In the genomic region with DNA sequence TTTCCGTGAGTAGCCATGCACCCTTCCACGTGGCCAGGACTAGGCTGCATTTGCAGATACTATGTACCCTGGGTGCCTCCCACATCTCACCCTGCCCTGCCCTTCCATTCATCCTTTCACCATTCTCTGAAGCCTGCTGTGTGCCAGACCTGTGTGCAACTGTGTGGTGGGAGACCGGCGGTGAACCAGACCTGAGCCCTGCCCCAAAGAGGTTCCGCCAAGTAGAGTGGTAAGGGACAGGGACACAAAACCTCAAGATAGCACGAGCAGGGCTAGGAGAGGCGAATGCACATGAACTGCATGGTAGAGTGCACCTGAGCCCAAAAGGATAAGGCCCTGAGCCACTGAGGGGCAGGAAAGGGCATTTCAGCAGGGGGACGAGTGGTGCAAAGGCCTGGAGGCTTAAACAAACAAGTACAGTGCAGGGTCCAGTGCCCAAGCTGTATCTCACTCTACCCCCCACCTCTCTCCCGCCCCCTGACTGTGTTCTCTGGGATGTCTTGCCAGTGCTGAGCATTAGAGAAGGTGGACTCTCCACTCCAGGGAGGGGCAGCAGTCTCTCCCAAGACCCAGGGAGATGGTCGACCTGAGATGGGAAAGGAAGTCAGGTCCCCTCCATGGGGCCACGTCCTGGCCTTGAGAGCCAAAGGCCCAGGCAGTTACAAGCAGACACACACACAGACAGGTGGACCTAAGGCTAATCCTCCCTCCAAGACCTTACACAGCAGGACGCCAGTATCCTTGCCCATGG, we compare ENCODE assay signal across 20 cellular contexts. TPM values are rescaled to one million over a fixed set of nuclear protein-coding genes. Genes with fewer than 3 reads are reported as not detected.
A peak's percentile ranks its signal among the peaks of the same experiment; 100 is the strongest.
DNase-seq lines count a peak whose midpoint lies in the region; ATAC-seq, FAIRE-seq and TF ChIP-seq lines count a peak whose summit lies in the region.
"Had no signal": no experiment of that assay in that cellular context is flagged by ENCODE, and none has a peak within 500 bp of the region (broad histone marks: within the 10 kb centered on the region; RNA-seq: fewer than 3 reads in every experiment).

No MANE protein-coding gene starts in this region.

- H3K27me3 Mint-ChIP-seq in neural crest cell (ENCODE audit: low read depth), result no peaks in the 10 kb centered on the region
- H3K27me3 Mint-ChIP-seq: B cell had no signal

- no peak for TF ChIP-seq CTCF in neural crest cell (conservative IDR thresholded peaks at IDR 0.05)

- no peaks in the 10 kb centered on the region for H3K36me3 Mint-ChIP-seq in neural crest cell (ENCODE audit: low read depth)

- peak overlapping the region; percentile 88 for H3K27ac Mint-ChIP-seq in neural crest cell (ENCODE audit: unreplicated experiment)
- H3K27ac Mint-ChIP-seq: B cell, CD14-positive monocyte had no signal

- no peak overlapping the region for H3K4me3 Mint-ChIP-seq in neural crest cell
- H3K4me3 Mint-ChIP-seq: B cell, CD14-positive monocyte had no signal

- H3K9me3 Mint-ChIP-seq in neural crest cell, result no peaks in the 10 kb centered on the region
- H3K9me3 Mint-ChIP-seq: CD14-positive monocyte had no signal

- ATAC-seq in left lobe of liver (peak; percentile 83), GM21825 (IDR thresholded peaks at IDR 0.05; ENCODE audit: unreplicated experiment) (no peak)
- ATAC-seq: A549, HCT116, Panc1 had no signal

- H3K4me1 Mint-ChIP-seq in neural crest cell, result peaks cover 5% of the 10 kb centered on the region

- DNase-seq in GM12892 (ENCODE audit: insufficient read length) (no peak), NCI-H69 (lab: John Stamatoyannopoulos, UW) (peak; percentile 69), left lobe of liver (ENCODE audit: low spot score) (peak; percentile 76), neural crest cell (ENCODE audit: low read depth, low spot score) (no peak), H7 (no peak), NCI-H187 treated with DMSO at 0.1 percent for 48 hours (lab: John Stamatoyannopoulos, UW) (no peak)
- DNase-seq in activated CD8-positive, alpha-beta memory T cell treated with anti-CD3 and anti-CD28 coated beads for 24 hours, result no peak
- DNase-seq: DMS53, GM23248, IMR-90, NCI-H1105 treated with DMSO at 0.1 percent for 48 hours, NCI-H2081 treated with DMSO at 0.1 percent for 48 hours, NCI-H2171 treated with DMSO at 0.1 percent for 48 hours had no signal

- no peaks in the 10 kb centered on the region for H3K36me3 ChIP-seq in H7 (replicated peaks; ENCODE audit: control insufficient read depth, insufficient read depth, low read length)

- no peak overlapping the region for H3K4me3 ChIP-seq in H7 (ENCODE audit: insufficient read depth, low read depth, low read length)
- H3K4me3 ChIP-seq: A549, GM23248 had no signal

- FAIRE-seq in GM12892 (lab: Jason Lieb, UNC), result peak; percentile 36
- FAIRE-seq: A549, D721Med had no signal

- no peaks in the 10 kb centered on the region for H3K27me3 ChIP-seq in H7 (ENCODE audit: control insufficient read depth, insufficient read depth, low read length)

- TF ChIP-seq POLR2A in GM12892 (IDR thresholded peaks at IDR 0.05; ENCODE audit: low read depth, low read length), result no peak

RNA-seq across cellular contexts. Expression of a gene that starts 14.1 kb away (rescaled TPM):
- polyA plus RNA-seq in GM12892 (2012; ENCODE audit: missing spikeins), result 48.4 TPM
- 37.5 TPM for total RNA-seq in left lobe of liver
- 79.0 and 80.7 TPM in 2 replicates for total RNA-seq in neural crest cell
- 85.2 and 85.5 TPM in 2 replicates for total RNA-seq in H7 (2014; rRNA removed; shearing (Covaris generic))

RNA-seq across cellular contexts. Expression of a gene that starts 27.5 kb away (rescaled TPM):
- polyA plus RNA-seq in GM12892 (2012; ENCODE audit: missing spikeins), result 24.3 TPM
- total RNA-seq in left lobe of liver (493 TPM), neural crest cell (12.6 and 13.5 TPM in 2 replicates)
- total RNA-seq in H7 (2014; rRNA removed; shearing (Covaris generic)), result 19.3 and 26.8 TPM in 2 replicates

RNA-seq across cellular contexts. Expression of a gene that starts 47.9 kb away (rescaled TPM):
- 59.2 TPM for polyA plus RNA-seq in GM12892 (2012; ENCODE audit: missing spikeins)
- total RNA-seq in left lobe of liver, result 23.4 TPM
- total RNA-seq in neural crest cell, result 22.7 and 24.5 TPM in 2 replicates
- total RNA-seq in H7 (2014; rRNA removed; shearing (Covaris generic)), result 6.2 and 16.0 TPM in 2 replicates

Comparison
In these comparisons a context has a peak if more than half of its experiments do, and no peak if none do; other contexts are left out.
1. DNase-seq: peak in NCI-H69 (single experiment) and left lobe of liver (single experiment); none in GM12892 (single experiment), neural crest cell (single experiment), H7 (single experiment), activated CD8-positive, alpha-beta memory T cell treated with anti-CD3 and anti-CD28 coated beads for 24 hours (single experiment) and NCI-H187 treated with DMSO at 0.1 percent for 48 hours (single experiment).
2. RNA of a gene that starts 27.5 kb away (total RNA-seq): 493 TPM in left lobe of liver (single experiment); 19.3 to 26.8 TPM in H7 and 12.6 to 13.5 TPM in neural crest cell; every median in the first group is over 10 times any median in the second.